1 cellular context compared by ENCODE assay signal in genomic region chr19:55259540-55260210, GRCh38.
A peak's percentile ranks its signal among the peaks of the same experiment; 100 is the strongest.
TF ChIP-seq lines count a peak whose summit lies in the region.

No MANE protein-coding gene starts in this region.

TF ChIP-seq in K562, 482 proteins besides CTCF, POLR2A, EP300 and RAD21 (continued from another document and continues in another):
- TF ChIP-seq NKRF (IDR thresholded peaks at IDR 0.05; ENCODE audit: borderline replicate concordance) (no peak), MEF2D (tag; conservative IDR thresholded peaks at IDR 0.05; ENCODE audit: low read depth) (no peak), THAP12 (CRISPR knock-in tag; IDR thresholded peaks at IDR 0.05) (no peak), RNF219 (CRISPR knock-in tag; IDR thresholded peaks at IDR 0.05) (no peak), ZC3H11A (IDR thresholded peaks at IDR 0.05; ENCODE audit: low read depth, low read length) (no peak), ZNF668 (CRISPR knock-in tag; IDR thresholded peaks at IDR 0.05) (no peak), E2F8 (IDR thresholded peaks at IDR 0.05; ENCODE audit: low read depth, partially characterized antibody) (no peak), CREB1 (IDR thresholded peaks at IDR 0.05) (no peak), CREB1 (CRISPR knock-in tag; IDR thresholded peaks at IDR 0.05) (no peak), E2F6 (IDR thresholded peaks at IDR 0.05; ENCODE audit: borderline replicate concordance in 1 of 2, extremely low read depth in 1 of 2, insufficient read depth in 1 of 2, insufficient read length in 1 of 2, low read depth in 1 of 2, low read length in 1 of 2, poor library complexity in 1 of 2, severe bottlenecking in 1 of 2) (no peak), ELF2 (CRISPR knock-in tag; IDR thresholded peaks at IDR 0.05) (no peak), NCOA4 (IDR thresholded peaks at IDR 0.05; ENCODE audit: partially characterized antibody) (no peak), CBFB (CRISPR knock-in tag; IDR thresholded peaks at IDR 0.05) (no peak), CBX5 (IDR thresholded peaks at IDR 0.05; ENCODE audit: borderline replicate concordance, low read depth) (no peak), IRF9 (tag; IDR thresholded peaks at IDR 0.05) (no peak), FOXK2 (conservative IDR thresholded peaks at IDR 0.05 in 1 of 2, IDR thresholded peaks at IDR 0.05 in 1 of 2; ENCODE audit: low read depth in 2 of 2) (no peak; a peak in 2 of 4 replicates), ZSCAN29 (IDR thresholded peaks at IDR 0.05) (no peak), MAFK (IDR thresholded peaks at IDR 0.05; ENCODE audit: low read length) (no peak), ZNF174 (CRISPR knock-in tag; IDR thresholded peaks at IDR 0.05) (no peak), RBBP5 (IDR thresholded peaks at IDR 0.05; ENCODE audit: borderline replicate concordance, insufficient read depth, low read length, poor library complexity, severe bottlenecking) (peak; percentile 8), ZC3H8 (IDR thresholded peaks at IDR 0.05) (no peak), POLR3A (IDR thresholded peaks at IDR 0.05; ENCODE audit: borderline replicate concordance, extremely low read depth, insufficient read depth, insufficient read length) (no peak), XRCC3 (IDR thresholded peaks at IDR 0.05) (no peak), ZNF124 (CRISPR knock-in tag; IDR thresholded peaks at IDR 0.05) (no peak), SRSF7 (optimal IDR thresholded peaks at IDR 0.05; ENCODE audit: low read depth, low read length) (no peak), E2F1 (CRISPR knock-in tag; IDR thresholded peaks at IDR 0.05) (no peak), STAG1 (CRISPR knock-in tag; IDR thresholded peaks at IDR 0.05; ENCODE audit: borderline replicate concordance) (no peak), ZNF384 (IDR thresholded peaks at IDR 0.05; ENCODE audit: low read depth, low read length) (no peak), HES1 (IDR thresholded peaks at IDR 0.05; ENCODE audit: low read depth) (no peak), ZNF695 (CRISPR knock-in tag; IDR thresholded peaks at IDR 0.05) (no peak), L3MBTL2 (IDR thresholded peaks at IDR 0.05) (peak; percentile 73; the same call in 1 of the 2 replicates), RBM39 (optimal IDR thresholded peaks at IDR 0.05; ENCODE audit: low read depth, low read length) (no peak), CAMTA2 (CRISPR knock-in tag; conservative IDR thresholded peaks at IDR 0.05) (no peak), ZNF707 (CRISPR knock-in tag; conservative IDR thresholded peaks at IDR 0.05) (no peak), ZFPM2 (CRISPR knock-in tag; IDR thresholded peaks at IDR 0.05) (no peak), BMI1 (IDR thresholded peaks at IDR 0.05; ENCODE audit: low read length) (no peak), EHMT2 (IDR thresholded peaks at IDR 0.05) (no peak), ZNF785 (CRISPR knock-in tag; IDR thresholded peaks at IDR 0.05) (no peak), MLX (CRISPR knock-in tag; conservative IDR thresholded peaks at IDR 0.05) (no peak), MIER1 (IDR thresholded peaks at IDR 0.05; ENCODE audit: low read depth) (peak; percentile 59; the same call in 1 of the 2 replicates), HCFC1 (IDR thresholded peaks at IDR 0.05; ENCODE audit: low read depth, low read length) (no peak), TAF15 (IDR thresholded peaks at IDR 0.05; ENCODE audit: low read depth, low read length) (no peak), ZNF511 (CRISPR knock-in tag; IDR thresholded peaks at IDR 0.05) (no peak), ZBTB1 (CRISPR knock-in tag; IDR thresholded peaks at IDR 0.05; ENCODE audit: borderline replicate concordance, low read depth) (0 out of 2 replicates have a peak, but pooled peaks have one; percentile 21), SMARCB1 (IDR thresholded peaks at IDR 0.05; ENCODE audit: insufficient read length, low read depth) (no peak), CTCFL (IDR thresholded peaks at IDR 0.05; ENCODE audit: borderline replicate concordance, insufficient read depth, low read depth, low read length, poor library complexity, severe bottlenecking) (no peak), NR1H2 (CRISPR knock-in tag; IDR thresholded peaks at IDR 0.05) (no peak), BRCA1 (IDR thresholded peaks at IDR 0.05) (no peak), BRCA1 (CRISPR knock-in tag; IDR thresholded peaks at IDR 0.05) (no peak), RHOXF2B (CRISPR knock-in tag; conservative IDR thresholded peaks at IDR 0.05) (no peak), PCBP2 (IDR thresholded peaks at IDR 0.05; ENCODE audit: low read depth, low read length, poor library complexity, severe bottlenecking) (no peak), ZBTB2 (IDR thresholded peaks at IDR 0.05) (no peak)
